Comparison of ENCODE assay signal across 28 cellular contexts in genomic region chr20:62269871-62270270, GRCh38. TPM values are rescaled to one million over a fixed set of nuclear protein-coding genes. Genes with fewer than 3 reads are reported as not detected.
"Had no signal": no experiment of that assay in that cellular context is flagged by ENCODE, and none has a peak within 500 bp of the region (broad histone marks: within the 10 kb centered on the region; RNA-seq: fewer than 3 reads in every experiment).

No MANE protein-coding gene starts in this region.

- DNase-seq: activated CD4-positive, alpha-beta memory T cell treated with anti-CD3 and anti-CD28 coated beads, Interleukin-2, amount 10 ng/mL, durations not matched to agents 7 days and 5 days; activated CD4-positive, alpha-beta T cell treated with anti-CD3 and anti-CD28 coated beads for 48 hours; activated CD4-positive, CD25-positive, alpha-beta regulatory T cell; activated effector memory CD4-positive, alpha-beta T cell treated with Interleukin-2 at 50 U/mL for 16 hours; activated naive CD4-positive, alpha-beta T cell treated with anti-CD3 and anti-CD28 coated beads for 36 hours; activated naive CD8-positive, alpha-beta T cell treated with anti-CD3 and anti-CD28 coated beads, Interleukin-2, amount 10 ng/mL, durations not matched to agents 7 days and 5 days; activated T-cell treated with anti-CD3 and anti-CD28 coated beads, Interleukin-2, amount 50 U/mL, for 72 hours; amygdala; cerebellar nuclear complex; esophagus squamous epithelium; heart left ventricle; naive thymus-derived CD8-positive, alpha-beta T cell; right lobe of liver; small intestine; stimulated activated CD4-positive, alpha-beta T cell treated with anti-CD3 and anti-CD28 coated beads, Interleukin-2, amount 100 ng/mL, for 24 hours; stomach; T-helper 9 cell; transverse colon had no signal

- H3K9me3 Mint-ChIP-seq: activated CD4-positive, alpha-beta memory T cell treated with anti-CD3 and anti-CD28 coated beads, Interleukin-2, amount 10 ng/mL, durations not matched to agents 7 days and 5 days; activated naive CD8-positive, alpha-beta T cell treated with anti-CD3 and anti-CD28 coated beads, Interleukin-2, amount 10 ng/mL, durations not matched to agents 7 days and 5 days; activated T-cell treated with anti-CD3 and anti-CD28 coated beads, Interleukin-2, amount 50 U/mL, for 72 hours; memory B cell; naive thymus-derived CD8-positive, alpha-beta T cell; stimulated activated memory B cell treated with anti-CD40 and anti-IgM and Interleukin-4, amounts not matched to agents 10 μg/mL and 1 μg/mL and 100 μg/mL, for 72 hours had no signal

- H3K27ac ChIP-seq: coronary artery, esophagus squamous epithelium, gastroesophageal sphincter, heart left ventricle, neutrophil, parathyroid adenoma, right lobe of liver, stomach, suprapubic skin, transverse colon had no signal

- H3K9me3 ChIP-seq: esophagus squamous epithelium, gastroesophageal sphincter, neutrophil, right lobe of liver, suprapubic skin, transverse colon had no signal

- H3K4me3 ChIP-seq: coronary artery, esophagus squamous epithelium, gastroesophageal sphincter, heart left ventricle, right lobe of liver, stomach, suprapubic skin, transverse colon had no signal

- H3K4me1 Mint-ChIP-seq: activated CD4-positive, alpha-beta memory T cell treated with anti-CD3 and anti-CD28 coated beads, Interleukin-2, amount 10 ng/mL, durations not matched to agents 7 days and 5 days; activated naive CD8-positive, alpha-beta T cell treated with anti-CD3 and anti-CD28 coated beads, Interleukin-2, amount 10 ng/mL, durations not matched to agents 7 days and 5 days had no signal

- H3K4me1 ChIP-seq: gastroesophageal sphincter, parathyroid adenoma, right lobe of liver, stomach, transverse colon had no signal

- ATAC-seq: activated T-cell treated with anti-CD3 and anti-CD28 coated beads, Interleukin-2, amount 50 U/mL, for 72 hours; gastroesophageal sphincter; naive thymus-derived CD8-positive, alpha-beta T cell; stimulated activated memory B cell treated with anti-CD40 and anti-IgM and Interleukin-4, amounts not matched to agents 10 μg/mL and 1 μg/mL and 100 μg/mL, for 72 hours had no signal

- H3K27me3 Mint-ChIP-seq: activated CD4-positive, alpha-beta memory T cell treated with anti-CD3 and anti-CD28 coated beads, Interleukin-2, amount 10 ng/mL, durations not matched to agents 7 days and 5 days; activated naive CD8-positive, alpha-beta T cell treated with anti-CD3 and anti-CD28 coated beads, Interleukin-2, amount 10 ng/mL, durations not matched to agents 7 days and 5 days; memory B cell; naive thymus-derived CD8-positive, alpha-beta T cell; stimulated activated memory B cell treated with anti-CD40 and anti-IgM and Interleukin-4, amounts not matched to agents 10 μg/mL and 1 μg/mL and 100 μg/mL, for 72 hours had no signal

- H3K27ac Mint-ChIP-seq: activated CD4-positive, alpha-beta memory T cell treated with anti-CD3 and anti-CD28 coated beads, Interleukin-2, amount 10 ng/mL, durations not matched to agents 7 days and 5 days; activated naive CD4-positive, alpha-beta T cell treated with anti-CD3 and anti-CD28 coated beads for 36 hours; activated naive CD8-positive, alpha-beta T cell treated with anti-CD3 and anti-CD28 coated beads, Interleukin-2, amount 10 ng/mL, durations not matched to agents 7 days and 5 days; activated T-cell treated with anti-CD3 and anti-CD28 coated beads, Interleukin-2, amount 50 U/mL, for 72 hours; memory B cell; stimulated activated memory B cell treated with anti-CD40 and anti-IgM and Interleukin-4, amounts not matched to agents 10 μg/mL and 1 μg/mL and 100 μg/mL, for 72 hours had no signal

- H3K4me3 Mint-ChIP-seq: activated CD4-positive, alpha-beta memory T cell treated with anti-CD3 and anti-CD28 coated beads, Interleukin-2, amount 10 ng/mL, durations not matched to agents 7 days and 5 days; activated naive CD4-positive, alpha-beta T cell treated with anti-CD3 and anti-CD28 coated beads for 36 hours; activated naive CD8-positive, alpha-beta T cell treated with anti-CD3 and anti-CD28 coated beads, Interleukin-2, amount 10 ng/mL, durations not matched to agents 7 days and 5 days; activated T-cell treated with anti-CD3 and anti-CD28 coated beads, Interleukin-2, amount 50 U/mL, for 72 hours; memory B cell; naive thymus-derived CD8-positive, alpha-beta T cell; stimulated activated memory B cell treated with anti-CD40 and anti-IgM and Interleukin-4, amounts not matched to agents 10 μg/mL and 1 μg/mL and 100 μg/mL, for 72 hours had no signal

- H3K27me3 ChIP-seq: esophagus squamous epithelium, gastroesophageal sphincter, heart left ventricle, neutrophil, right lobe of liver, stomach, suprapubic skin, transverse colon had no signal

- FAIRE-seq: islet of Langerhans, small intestine had no signal

RNA-seq across cellular contexts. Expression of gene HRH3, which starts 49.8 kb away (rescaled TPM):
- total RNA-seq: activated CD4-positive, alpha-beta memory T cell treated with anti-CD3 and anti-CD28 coated beads, Interleukin-2, amount 10 ng/mL, durations not matched to agents 7 days and 5 days; activated naive CD4-positive, alpha-beta T cell treated with anti-CD3 and anti-CD28 coated beads for 36 hours; activated naive CD8-positive, alpha-beta T cell treated with anti-CD3 and anti-CD28 coated beads, Interleukin-2, amount 10 ng/mL, durations not matched to agents 7 days and 5 days; activated T-cell treated with anti-CD3 and anti-CD28 coated beads, Interleukin-2, amount 50 U/mL, for 72 hours; esophagus squamous epithelium; gastroesophageal sphincter; heart left ventricle; liver; naive thymus-derived CD8-positive, alpha-beta T cell; right lobe of liver; stomach; suprapubic skin; T-helper 1 cell treated with Interleukin-12 subunit alpha and Interleukin-12 subunit beta and Interleukin-4 antibody, amounts not matched to agents 30 ng/mL and 1 ng/mL, for 36 hours; transverse colon had no signal
- polyA plus RNA-seq: heart left ventricle; liver; naive thymus-derived CD8-positive, alpha-beta T cell; stomach had no signal
